ENCODE assay signal across 1 cellular context in genomic region chr5:168679515-168679920, GRCh38.
TF ChIP-seq lines count a peak whose summit lies in the region.

No MANE protein-coding gene starts in this region.

TF ChIP-seq in GM12878, 131 proteins besides CTCF, POLR2A, EP300 and RAD21 (continued from another document):
- TF ChIP-seq, protein P1, sequence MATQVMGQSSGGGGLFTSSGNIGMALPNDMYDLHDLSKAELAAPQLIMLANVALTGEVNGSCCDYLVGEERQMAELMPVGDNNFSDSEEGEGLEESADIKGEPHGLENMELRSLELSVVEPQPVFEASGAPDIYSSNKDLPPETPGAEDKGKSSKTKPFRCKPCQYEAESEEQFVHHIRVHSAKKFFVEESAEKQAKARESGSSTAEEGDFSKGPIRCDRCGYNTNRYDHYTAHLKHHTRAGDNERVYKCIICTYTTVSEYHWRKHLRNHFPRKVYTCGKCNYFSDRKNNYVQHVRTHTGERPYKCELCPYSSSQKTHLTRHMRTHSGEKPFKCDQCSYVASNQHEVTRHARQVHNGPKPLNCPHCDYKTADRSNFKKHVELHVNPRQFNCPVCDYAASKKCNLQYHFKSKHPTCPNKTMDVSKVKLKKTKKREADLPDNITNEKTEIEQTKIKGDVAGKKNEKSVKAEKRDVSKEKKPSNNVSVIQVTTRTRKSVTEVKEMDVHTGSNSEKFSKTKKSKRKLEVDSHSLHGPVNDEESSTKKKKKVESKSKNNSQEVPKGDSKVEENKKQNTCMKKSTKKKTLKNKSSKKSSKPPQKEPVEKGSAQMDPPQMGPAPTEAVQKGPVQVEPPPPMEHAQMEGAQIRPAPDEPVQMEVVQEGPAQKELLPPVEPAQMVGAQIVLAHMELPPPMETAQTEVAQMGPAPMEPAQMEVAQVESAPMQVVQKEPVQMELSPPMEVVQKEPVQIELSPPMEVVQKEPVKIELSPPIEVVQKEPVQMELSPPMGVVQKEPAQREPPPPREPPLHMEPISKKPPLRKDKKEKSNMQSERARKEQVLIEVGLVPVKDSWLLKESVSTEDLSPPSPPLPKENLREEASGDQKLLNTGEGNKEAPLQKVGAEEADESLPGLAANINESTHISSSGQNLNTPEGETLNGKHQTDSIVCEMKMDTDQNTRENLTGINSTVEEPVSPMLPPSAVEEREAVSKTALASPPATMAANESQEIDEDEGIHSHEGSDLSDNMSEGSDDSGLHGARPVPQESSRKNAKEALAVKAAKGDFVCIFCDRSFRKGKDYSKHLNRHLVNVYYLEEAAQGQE (IDR thresholded peaks at IDR 0.05; ENCODE audit: low read depth, low read length): no peak
- TF ChIP-seq ESRRA (IDR thresholded peaks at IDR 0.05; ENCODE audit: low read length) (no peak), ZNF687 (IDR thresholded peaks at IDR 0.05) (no peak), ZNF207 (IDR thresholded peaks at IDR 0.05; ENCODE audit: borderline replicate concordance) (0 out of 2 replicates have a peak, but pooled peaks have one; percentile 32), NFXL1 (IDR thresholded peaks at IDR 0.05; ENCODE audit: borderline replicate concordance) (no peak), TCF7 (IDR thresholded peaks at IDR 0.05; ENCODE audit: borderline replicate concordance) (no peak), CREM (IDR thresholded peaks at IDR 0.05; ENCODE audit: low read depth) (no peak), ASH2L (IDR thresholded peaks at IDR 0.05; ENCODE audit: borderline replicate concordance, low read depth) (no peak), ZBED1 (IDR thresholded peaks at IDR 0.05; ENCODE audit: borderline replicate concordance) (no peak), SMC3 (IDR thresholded peaks at IDR 0.05; ENCODE audit: borderline replicate concordance, low read length) (peak; percentile 76)
- TF ChIP-seq, protein P2, sequence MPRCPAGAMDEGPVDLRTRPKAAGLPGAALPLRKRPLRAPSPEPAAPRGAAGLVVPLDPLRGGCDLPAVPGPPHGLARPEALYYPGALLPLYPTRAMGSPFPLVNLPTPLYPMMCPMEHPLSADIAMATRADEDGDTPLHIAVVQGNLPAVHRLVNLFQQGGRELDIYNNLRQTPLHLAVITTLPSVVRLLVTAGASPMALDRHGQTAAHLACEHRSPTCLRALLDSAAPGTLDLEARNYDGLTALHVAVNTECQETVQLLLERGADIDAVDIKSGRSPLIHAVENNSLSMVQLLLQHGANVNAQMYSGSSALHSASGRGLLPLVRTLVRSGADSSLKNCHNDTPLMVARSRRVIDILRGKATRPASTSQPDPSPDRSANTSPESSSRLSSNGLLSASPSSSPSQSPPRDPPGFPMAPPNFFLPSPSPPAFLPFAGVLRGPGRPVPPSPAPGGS (IDR thresholded peaks at IDR 0.05; ENCODE audit: borderline replicate concordance, insufficient read depth, low read depth, low read length, poor library complexity, severe bottlenecking): no peak
